33 cellular contexts compared by ENCODE assay signal in the genomic region with DNA sequence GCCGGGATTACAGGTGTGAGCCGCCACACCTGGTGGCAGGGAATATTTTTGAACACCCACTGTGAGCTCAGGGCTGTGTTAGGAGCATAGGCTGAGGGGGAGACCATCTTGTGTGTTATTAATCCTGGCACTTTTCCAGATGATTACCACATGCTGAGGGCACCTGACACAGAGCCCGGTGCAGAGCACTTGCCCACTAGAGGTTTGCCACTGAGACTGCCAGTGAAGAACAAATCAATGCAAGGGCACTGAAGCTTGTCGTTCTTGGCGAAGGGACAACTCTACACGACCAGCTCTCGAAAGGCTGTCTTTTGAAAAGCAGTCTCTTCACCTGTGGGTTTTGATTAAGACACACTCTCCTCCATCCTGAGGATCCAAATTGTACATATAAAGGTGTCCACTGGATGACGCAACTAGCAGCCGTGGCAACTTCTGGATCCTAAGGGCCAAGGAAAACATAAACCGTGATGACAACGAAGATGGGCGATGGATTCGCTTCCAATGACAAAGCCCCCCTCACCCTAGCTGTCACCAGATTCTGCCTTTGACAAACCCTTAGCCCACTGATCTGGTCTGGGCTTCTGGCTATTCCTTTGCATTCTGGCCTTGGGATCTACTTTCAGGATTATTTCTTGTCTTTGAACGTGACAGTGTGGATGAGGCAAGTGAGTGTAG. TPM values are rescaled to one million over a fixed set of nuclear protein-coding genes. Genes with fewer than 3 reads are reported as not detected.
DNase-seq lines count a peak whose midpoint lies in the region; ATAC-seq, FAIRE-seq and TF ChIP-seq lines count a peak whose summit lies in the region.
"Had no signal": no experiment of that assay in that cellular context is flagged by ENCODE, and none has a peak within 500 bp of the region (broad histone marks: within the 10 kb centered on the region; RNA-seq: fewer than 3 reads in every experiment).

No MANE protein-coding gene starts in this region.

- SMC1A ChIA-PET in GM12878 (lab: Charles Lee; ENCODE audit: uncharacterized antibody, unreplicated experiment), result no interaction called here

- BruUV-seq in GM12878 (replicated peaks; lab: Mats Ljungman, UMichigan), result TSS peak; percentile 36

- H3K4me3 Mint-ChIP-seq in progenitor cell of endocrine pancreas (ENCODE audit: low read depth), result no peak overlapping the region
- H3K4me3 Mint-ChIP-seq: activated CD4-positive, alpha-beta memory T cell treated with anti-CD3 and anti-CD28 coated beads for 36 hours; activated naive CD8-positive, alpha-beta T cell; dendritic cell treated with granulocyte-macrophage colony-stimulating factor and Interleukin-4, amounts not matched to agents 40 ng/mL and 50 ng/mL, for 4 days; GM23338; natural killer cell treated with Interleukin-12 subunit alpha and Interleukin-12 subunit beta and Interleukin-15 and Interleukin-18, amount 100 ng/mL, for 72 hours; stimulated activated naive CD8-positive, alpha-beta T cell treated with anti-CD3 and anti-CD28 coated beads, Interleukin-15, Interleukin-2, amounts not matched to agents 100 ng/mL and 50 ng/mL, for 24 hours had no signal

- WGBS in GM12878 (ENCODE audit: insufficient coverage, insufficient replicate concordance, low lambda C conversion rate, missing lambda C conversion rate), result 94% methylated on average over 14 of the region's 14 CpGs

- intact Hi-C loops in GM12878 (cut with micrococcal nuclease; ENCODE audit: unreplicated experiment), result no loop called here

- no peak for TF ChIP-seq POLR2A in GM12878 (IDR thresholded peaks at IDR 0.05; ENCODE audit: low read depth, low read length)

- TF ChIP-seq EP300 in GM12878 (IDR thresholded peaks at IDR 0.05; ENCODE audit: borderline replicate concordance in 1 of 2, control insufficient read depth in 1 of 2, low read depth in 2 of 2, low read length in 2 of 2), result no peak

- no peaks in the 10 kb centered on the region for H3K9me3 Mint-ChIP-seq in progenitor cell of endocrine pancreas (ENCODE audit: low read depth)
- H3K9me3 Mint-ChIP-seq: activated CD4-positive, alpha-beta memory T cell treated with anti-CD3 and anti-CD28 coated beads for 36 hours; activated T-helper 2 cell treated with anti-CD3 and anti-CD28 coated beads, Interferon-gamma antibody, Interleukin-2, Interleukin-4, amounts not matched to agents 10 μg/mL and 5 μg/mL and 100 μg/mL, durations not matched to agents 14 hours and 24 hours and 36 hours; dendritic cell treated with granulocyte-macrophage colony-stimulating factor and Interleukin-4, amounts not matched to agents 40 ng/mL and 50 ng/mL, for 4 days; GM23338; natural killer cell treated with Interleukin-12 subunit alpha and Interleukin-12 subunit beta and Interleukin-15 and Interleukin-18, amount 100 ng/mL, for 72 hours; stimulated activated naive CD8-positive, alpha-beta T cell treated with anti-CD3 and anti-CD28 coated beads, Interleukin-15, Interleukin-2, amounts not matched to agents 100 ng/mL and 50 ng/mL, for 24 hours had no signal

- no peak for ATAC-seq in GM12878
- ATAC-seq in HG03175 (IDR thresholded peaks at IDR 0.05; ENCODE audit: unreplicated experiment), result no peak
- ATAC-seq: activated CD4-positive, CD25-positive, alpha-beta regulatory T cell treated with anti-CD3 and anti-CD28 coated beads, Interleukin-2, amount 50 U/mL, for 24 hours; gastroesophageal sphincter; GM23338; natural killer cell treated with Interleukin-12 subunit alpha and Interleukin-12 subunit beta and Interleukin-15 and Interleukin-18, amount 100 ng/mL, for 72 hours; Panc1 had no signal

- no peak overlapping the region for H3K4me3 ChIP-seq in GM12878
- H3K4me3 ChIP-seq: ascending aorta, esophagus squamous epithelium, gastroesophageal sphincter, GM23338, SJCRH30, tibial nerve had no signal

- RAD21 ChIA-PET in GM12878 (lab: Charles Lee; ENCODE audit: unreplicated experiment), result interaction anchor here (1.6 kb wide), 1 partner anchor 30 kb away, joined by 4 read pairs; no protein-coding TSS in a partner anchor

- POLR2A ChIA-PET in GM12878 (lab: Charles Lee), result no interaction called here

- peaks cover 19% of the 10 kb centered on the region for H3K36me3 Mint-ChIP-seq in progenitor cell of endocrine pancreas (ENCODE audit: insufficient read depth)
- H3K36me3 Mint-ChIP-seq: activated naive CD8-positive, alpha-beta T cell had no signal

- H3K27me3 Mint-ChIP-seq in progenitor cell of endocrine pancreas, result no peaks in the 10 kb centered on the region
- H3K27me3 Mint-ChIP-seq: activated CD4-positive, alpha-beta memory T cell treated with anti-CD3 and anti-CD28 coated beads for 36 hours; activated naive CD8-positive, alpha-beta T cell; dendritic cell treated with granulocyte-macrophage colony-stimulating factor and Interleukin-4, amounts not matched to agents 40 ng/mL and 50 ng/mL, for 4 days; natural killer cell treated with Interleukin-12 subunit alpha and Interleukin-12 subunit beta and Interleukin-15 and Interleukin-18, amount 100 ng/mL, for 72 hours; stimulated activated naive CD8-positive, alpha-beta T cell treated with anti-CD3 and anti-CD28 coated beads, Interleukin-15, Interleukin-2, amounts not matched to agents 100 ng/mL and 50 ng/mL, for 24 hours had no signal

- no peak overlapping the region for H2AFZ ChIP-seq in GM12878 (ENCODE audit: control insufficient read depth, low read depth, low read length)
- H2AFZ ChIP-seq: GM23338 had no signal

- H3K4me2 ChIP-seq in GM12878 (ENCODE audit: control insufficient read depth, insufficient read depth), result no peak overlapping the region
- H3K4me2 ChIP-seq: GM23338 had no signal

- H3K9ac ChIP-seq in GM12878 (ENCODE audit: control insufficient read depth, insufficient read depth, low read length), result no peak overlapping the region

- H3K27ac ChIP-seq in GM12878 (ENCODE audit: control insufficient read depth, insufficient read depth), result no peak overlapping the region
- H3K27ac ChIP-seq: ascending aorta, esophagus squamous epithelium, gastroesophageal sphincter, SJCRH30, tibial nerve had no signal

- H3K9me3 ChIP-seq in GM12878 (replicated peaks; ENCODE audit: control insufficient read depth, insufficient read depth, low read length), result no peaks in the 10 kb centered on the region
- H3K9me3 ChIP-seq: ascending aorta, esophagus squamous epithelium, gastroesophageal sphincter, SJCRH30, tibial nerve had no signal

- H3K27me3 ChIP-seq in GM12878 (replicated peaks in 1 of 2; ENCODE audit: control insufficient read depth in 2 of 2, insufficient read depth in 2 of 2, low read length in 1 of 2), result no peaks in the 10 kb centered on the region
- H3K27me3 ChIP-seq: ascending aorta, esophagus squamous epithelium, gastroesophageal sphincter, SJCRH30, tibial nerve had no signal

- CTCF ChIA-PET in GM12878 (lab: Yijun Ruan, JAX), result interaction anchor here (1.3 to 1.8 kb wide), 2 partner anchors 165 to 256 kb away, joined by 3 read pairs; no protein-coding TSS in a partner anchor

- TF ChIP-seq RAD21 in GM12878 (IDR thresholded peaks at IDR 0.05; ENCODE audit: insufficient read depth, low read depth, low read length), result no peak

- no peak for FAIRE-seq in GM12878 (lab: Jason Lieb, UNC)
- FAIRE-seq: GM18507, TTC549 had no signal

- DNase-seq in DMS79 treated with DMSO at 0.1 percent for 48 hours (lab: John Stamatoyannopoulos, UW) (peak; percentile 61), NCI-H1092 treated with DMSO at 0.1 percent for 48 hours (lab: John Stamatoyannopoulos, UW) (peak; percentile 93), GM12878 (ENCODE audit: low read depth, low spot score) (no peak), progenitor cell of endocrine pancreas (ENCODE audit: low spot score, unreplicated experiment) (no peak), NCI-H748 (lab: John Stamatoyannopoulos, UW; ENCODE audit: unreplicated experiment) (no peak), NAMALWA (ENCODE audit: low spot score) (no peak)
- DNase-seq: activated CD4-positive, alpha-beta memory T cell treated with anti-CD3 and anti-CD28 coated beads for 36 hours; activated CD8-positive, alpha-beta memory T cell treated with anti-CD3 and anti-CD28 coated beads, Interleukin-2, amount 50 U/mL, for 48 hours; central memory CD4-positive, alpha-beta T cell; esophagus squamous epithelium; GDM1; hypothalamus; KBM-7; midbrain; MM.1S; NCI-H446; posterior cingulate gyrus; SJCRH30; T-helper 1 cell had no signal

- H3K27ac Mint-ChIP-seq in progenitor cell of endocrine pancreas, result peak overlapping the region; percentile 90
- H3K27ac Mint-ChIP-seq: activated CD4-positive, alpha-beta memory T cell treated with anti-CD3 and anti-CD28 coated beads for 36 hours; activated naive CD8-positive, alpha-beta T cell; activated T-helper 2 cell treated with anti-CD3 and anti-CD28 coated beads, Interferon-gamma antibody, Interleukin-2, Interleukin-4, amounts not matched to agents 10 μg/mL and 5 μg/mL and 100 μg/mL, durations not matched to agents 14 hours and 24 hours and 36 hours; dendritic cell treated with granulocyte-macrophage colony-stimulating factor and Interleukin-4, amounts not matched to agents 40 ng/mL and 50 ng/mL, for 4 days; GM23338; natural killer cell treated with Interleukin-12 subunit alpha and Interleukin-12 subunit beta and Interleukin-15 and Interleukin-18, amount 100 ng/mL, for 72 hours; stimulated activated naive CD8-positive, alpha-beta T cell treated with anti-CD3 and anti-CD28 coated beads, Interleukin-15, Interleukin-2, amounts not matched to agents 100 ng/mL and 50 ng/mL, for 24 hours had no signal

- H4K20me1 ChIP-seq in GM12878 (ENCODE audit: control insufficient read depth, insufficient read depth), result no peaks in the 10 kb centered on the region

- no peaks in the 10 kb centered on the region for H3K4me1 ChIP-seq in GM12878 (ENCODE audit: control insufficient read depth, insufficient read depth, low read length)
- H3K4me1 ChIP-seq: ascending aorta, esophagus squamous epithelium, gastroesophageal sphincter, SJCRH30, tibial nerve had no signal

- no peaks in the 10 kb centered on the region for H3K79me2 ChIP-seq in GM12878 (ENCODE audit: control insufficient read depth, insufficient read depth, low read length)

- no peaks in the 10 kb centered on the region for H3K4me1 Mint-ChIP-seq in progenitor cell of endocrine pancreas (ENCODE audit: low read depth)

- peaks cover 5 to 12% of the 10 kb centered on the region in 2 experiments; a peak in 3 of 4 replicates for H3K36me3 ChIP-seq in GM12878 (ENCODE audit: control insufficient read depth in 2 of 2, insufficient read depth in 2 of 2, low read length in 1 of 2)

- no peak for TF ChIP-seq CTCF in GM12878 (IDR thresholded peaks at IDR 0.05 in 2 of 3, conservative IDR thresholded peaks at IDR 0.05 in 1 of 3; ENCODE audit: control insufficient read depth in 2 of 3, extremely low read depth in 1 of 3, insufficient read depth in 1 of 3, low read depth in 3 of 3, low read length in 3 of 3)
- no peak for TF ChIP-seq CTCF in progenitor cell of endocrine pancreas (IDR thresholded peaks at IDR 0.05; ENCODE audit: unreplicated experiment)

- in situ Hi-C loops in GM12878 (cut with MboI), result no loop called here

RNA-seq across cellular contexts. Expression of a gene that starts 28.7 kb away (rescaled TPM):
- 19.9 and 25.9 TPM in 2 replicates for total RNA-seq in GM12878 (2013; cell fraction: nucleolus; rRNA removed)
- 26.9 and 35.0 TPM in 2 replicates for total RNA-seq in GM12878 (2014; rRNA removed)
- 25.5 and 26.8 TPM in 2 replicates for total RNA-seq in GM12878 (2014; rRNA removed; fragmentation: Illumina TruSeq; extraction: Trizol)
- 23.9 and 24.2 TPM in 2 replicates for total RNA-seq in GM12878 (2021)
- 16.3 TPM for polyA plus RNA-seq in GM12878 (2011; ENCODE audit: low read depth)
- polyA plus RNA-seq in GM12878 (2011; rRNA removed), result 11.1 and 11.7 TPM in 2 replicates
- 12.0 and 13.2 TPM in 2 replicates for polyA plus RNA-seq in GM12878 (2011; cell fraction: cytosol; rRNA removed)
- 10.7 and 12.1 TPM in 2 replicates for polyA plus RNA-seq in GM12878 (2011; cell fraction: nucleus; rRNA removed)
- 21.1 and 24.4 TPM in 2 replicates for polyA plus RNA-seq in GM12878 (2012)
- 28.8 and 34.6 TPM in 2 replicates for polyA plus RNA-seq in GM12878 (2014; fragmentation: Illumina TruSeq; extraction: Trizol)
- 1 to 10 TPM; 6.5 to 7.1 TPM for polyA plus RNA-seq in GM12878 (2014; fragmentation: Nextera tagmentation; extraction: Ambion mirVana)
- polyA plus RNA-seq in GM12878 (2014; rRNA removed), result 26.0 and 37.7 TPM in 2 replicates
- polyA plus RNA-seq in GM12878 (2016; fragmentation: Nextera tagmentation; extraction: Ambion mirVana), result 10 to 100 TPM; 39.1 to 44.5 TPM
- 13.0 and 14.8 TPM in 2 replicates for polyA minus RNA-seq in GM12878 (2011; rRNA and poly(A)+ RNA removed)
- polyA minus RNA-seq in GM12878 (2011; cell fraction: cytosol; rRNA and poly(A)+ RNA removed), result 3.6 and 5.4 TPM in 2 replicates
- 6.2 and 8.6 TPM in 2 replicates for polyA minus RNA-seq in GM12878 (2011; cell fraction: nucleus; rRNA and poly(A)+ RNA removed)
- total RNA-seq in progenitor cell of endocrine pancreas, result 53.5 and 54.3 TPM in 2 replicates

Comparison
In these comparisons a context has a peak if more than half of its experiments do, and no peak if none do; other contexts are left out.
1. DNase-seq: peak in DMS79 treated with DMSO at 0.1 percent for 48 hours (single experiment) and NCI-H1092 treated with DMSO at 0.1 percent for 48 hours (single experiment); none in GM12878 (single experiment), progenitor cell of endocrine pancreas (single experiment), NCI-H748 (single experiment) and NAMALWA (single experiment).